Comparison of ENCODE assay signal across 8 cellular contexts in genomic region chr2:172427990-172428840, GRCh38. TPM values are rescaled to one million over a fixed set of nuclear protein-coding genes. Genes with fewer than 3 reads are reported as not detected.
DNase-seq lines count a peak whose midpoint lies in the region; ATAC-seq and TF ChIP-seq lines count a peak whose summit lies in the region.

No MANE protein-coding gene starts in this region.

- peak overlapping the region; percentile 84 for H3K27ac ChIP-seq in HCT116 (ENCODE audit: low read depth, low read length)
- no peak overlapping the region for H3K27ac ChIP-seq in OCI-LY1 (ENCODE audit: low read depth, low read length, poor library complexity, severe bottlenecking)
- H3K27ac ChIP-seq in neutrophil: peak overlapping the region; percentile 59
- peak overlapping the region; percentile 88 to 89 for H3K27ac ChIP-seq in uterus

- CTCF ChIA-PET in HCT116 (lab: Charles Lee): interaction anchor here (0.9 to 2.2 kb wide), 5 partner anchors 11 to 202 kb away, joined by 3 to 22 read pairs (median 3); no protein-coding TSS in a partner anchor

- peaks cover 57% of the 10 kb centered on the region for H3K79me2 ChIP-seq in HCT116 (ENCODE audit: insufficient read depth, low read length)
- H3K79me2 ChIP-seq in OCI-LY1 (ENCODE audit: insufficient read depth, low read length): no peaks in the 10 kb centered on the region

- no peak for DNase-seq in HCT116 (ENCODE audit: low read depth, low spot score)
- peak; percentile 84 for DNase-seq in activated effector memory CD4-positive, alpha-beta T cell treated with anti-CD3 and anti-CD28 coated beads, Interleukin-2, amount 50 U/mL, for 16 hours
- DNase-seq in germinal center (ENCODE audit: low spot score): peak; percentile 40
- DNase-seq in uterus: peak; percentile 19 to 31

- ATAC-seq in HCT116 (peak; percentile 48), GM18517 (IDR thresholded peaks at IDR 0.05; ENCODE audit: unreplicated experiment) (no peak), GM18502 (IDR thresholded peaks at IDR 0.05; ENCODE audit: poor library complexity, unreplicated experiment) (no peak)

- no peaks in the 10 kb centered on the region for H3K9me2 ChIP-seq in HCT116 (ENCODE audit: insufficient read depth)
- H3K9me2 ChIP-seq in OCI-LY1 (ENCODE audit: low read depth, low read length): no peaks in the 10 kb centered on the region

- H3K9ac ChIP-seq in HCT116 (ENCODE audit: low read length) (peak overlapping the region; percentile 90), OCI-LY1 (ENCODE audit: low read length) (no peak overlapping the region)

- H3K4me2 ChIP-seq in HCT116 (ENCODE audit: low read length): peak overlapping the region; percentile 87
- H3K4me2 ChIP-seq in OCI-LY1 (ENCODE audit: low read length): peak overlapping the region; percentile 92

- peaks cover 31 to 56% of the 10 kb centered on the region in 2 experiments for H3K4me1 ChIP-seq in HCT116 (ENCODE audit: control insufficient read depth in 1 of 2, insufficient read depth in 2 of 2, low read length in 2 of 2)
- no peaks in the 10 kb centered on the region for H3K4me1 ChIP-seq in OCI-LY1 (ENCODE audit: insufficient read depth, low read length, severe bottlenecking)
- peaks cover 31 to 38% of the 10 kb centered on the region in 2 experiments for H3K4me1 ChIP-seq in neutrophil (ENCODE audit: control insufficient read depth in 1 of 2, insufficient read depth in 1 of 2, low read depth in 1 of 2, low read length in 1 of 2)
- no peaks in the 10 kb centered on the region for H3K4me1 ChIP-seq in uterus

- peaks cover 6% of the 10 kb centered on the region; the same call in 1 of the 2 replicates for H4K20me1 ChIP-seq in HCT116 (ENCODE audit: insufficient read depth)
- no peaks in the 10 kb centered on the region for H4K20me1 ChIP-seq in OCI-LY1 (ENCODE audit: insufficient read depth, low read length)

- RAD21 ChIA-PET in HCT116 (lab: Charles Lee; ENCODE audit: low non-redundant PET in 1 of 2, low total read pairs in 2 of 2, uncharacterized antibody in 2 of 2, unreplicated experiment in 2 of 2): interaction anchor here (1.7 to 1.9 kb wide), 2 partner anchors 33 to 34 kb away, joined by 5 to 9 read pairs; no protein-coding TSS in a partner anchor

- no TSS peak for BruUV-seq in HCT116 (replicated peaks; lab: Mats Ljungman, UMichigan)

- TF ChIP-seq RAD21 in HCT116 (IDR thresholded peaks at IDR 0.05; ENCODE audit: low read depth): peak; percentile 63

- H3K36me3 ChIP-seq in HCT116 (ENCODE audit: control insufficient read depth in 1 of 2, insufficient read depth in 2 of 2, low read length in 2 of 2) (0 out of 4 replicates have a peak, but pooled peaks cover 0 to 4% of the 10 kb centered on the region in 2 experiments), OCI-LY1 (ENCODE audit: insufficient read depth, low read length) (no peaks in the 10 kb centered on the region), neutrophil (no peaks in the 10 kb centered on the region), uterus (no peaks in the 10 kb centered on the region)

- H3K4me3 ChIP-seq in HCT116 (replicated peaks in 1 of 2; ENCODE audit: low read depth in 1 of 2, low read length in 2 of 2): peak overlapping the region; percentile 60 to 73
- peak overlapping the region; percentile 65 for H3K4me3 ChIP-seq in OCI-LY1 (ENCODE audit: low read depth, low read length, poor library complexity, severe bottlenecking)
- peak overlapping the region; percentile 76 to 77 for H3K4me3 ChIP-seq in neutrophil (ENCODE audit: low read depth in 1 of 2, low read length in 1 of 2)
- H3K4me3 ChIP-seq in uterus: peak overlapping the region; percentile 54

- TF ChIP-seq POLR2A in HCT116 (IDR thresholded peaks at IDR 0.05; ENCODE audit: borderline replicate concordance, extremely low read depth, insufficient read depth, insufficient read length): no peak
- no peak for TF ChIP-seq POLR2A in uterus (IDR thresholded peaks at IDR 0.05)

- no peak overlapping the region for H2AFZ ChIP-seq in HCT116 (ENCODE audit: low read depth, low read length, poor library complexity, severe bottlenecking)
- H2AFZ ChIP-seq in OCI-LY1 (ENCODE audit: low read length): no peak overlapping the region

- intact Hi-C loops in HCT116 (cut with micrococcal nuclease) (loop anchor here (1.0 to 5.0 kb wide), 3 partner anchors 15 to 176 kb away; no protein-coding TSS in a partner anchor), uterus (cut with DNase I; ENCODE audit: low total_unique reads) (no loop called here)

- POLR2A ChIA-PET in HCT116 (lab: Charles Lee): interaction anchor here (0.9 to 3.8 kb wide), 10 partner anchors 8 to 197 kb away, joined by 3 to 56 read pairs (median 4); no protein-coding TSS in a partner anchor

- H3K9me3 ChIP-seq in HCT116 (ENCODE audit: control insufficient read depth in 1 of 2, insufficient read depth in 1 of 2, low read depth in 1 of 2, low read length in 2 of 2) (no peaks in the 10 kb centered on the region), OCI-LY1 (ENCODE audit: low read length) (no peaks in the 10 kb centered on the region), neutrophil (no peaks in the 10 kb centered on the region), uterus (no peaks in the 10 kb centered on the region)

- H3K27me3 ChIP-seq in HCT116 (ENCODE audit: insufficient read depth, low read length) (no peaks in the 10 kb centered on the region), OCI-LY1 (ENCODE audit: insufficient read depth, low read length) (0 out of 2 replicates have a peak, but pooled peaks cover 5% of the 10 kb centered on the region), neutrophil (peaks cover 75% of the 10 kb centered on the region), uterus (no peaks in the 10 kb centered on the region)

- no peaks in the 10 kb centered on the region for H3F3A ChIP-seq in OCI-LY1 (ENCODE audit: insufficient read depth, low read length)

- TF ChIP-seq CTCF in HCT116 (IDR thresholded peaks at IDR 0.05 in 2 of 3, conservative IDR thresholded peaks at IDR 0.05 in 1 of 3; ENCODE audit: borderline replicate concordance in 1 of 3, insufficient read depth in 1 of 3, low read depth in 2 of 3, low read length in 2 of 3) (peak in 1 of 3 experiments; percentile 31; a peak in 1 of 6 replicates), OCI-LY1 (IDR thresholded peaks at IDR 0.05; ENCODE audit: low read length) (0 out of 2 replicates have a peak, but pooled peaks have one; percentile 7), neutrophil (IDR thresholded peaks at IDR 0.05) (no peak), uterus (IDR thresholded peaks at IDR 0.05) (peak in 1 of 4 experiments; percentile 3)

TF ChIP-seq in HCT116, 20 proteins besides CTCF, POLR2A, EP300 and RAD21:
- TF ChIP-seq ZFX (IDR thresholded peaks at IDR 0.05) (peak; percentile 34; the same call in 1 of the 2 replicates), ATF3 (IDR thresholded peaks at IDR 0.05) (no peak), SIN3A (IDR thresholded peaks at IDR 0.05; ENCODE audit: low read depth) (0 out of 2 replicates have a peak, but pooled peaks have one; percentile 39), EGR1 (IDR thresholded peaks at IDR 0.05; ENCODE audit: low read depth) (peak; percentile 59; the same call in 1 of the 2 replicates), ZBTB33 (IDR thresholded peaks at IDR 0.05; ENCODE audit: extremely low read depth, insufficient replicate concordance, low read length) (no peak), MAX (IDR thresholded peaks at IDR 0.05) (peak; percentile 69; the same call in 1 of the 2 replicates)
TF ChIP-seq in HCT116: peak in this region for 4.

RNA-seq across cellular contexts. Expression of gene ITGA6, which starts 0.8 kb away (rescaled TPM):
- total RNA-seq in HCT116 (2021; ENCODE audit: unreplicated experiment) (93.1 TPM), uterus (100 to 1,000 TPM in 2 of 4 donors, 10 to 100 TPM in 2; 57.4 to 195 (median 120) TPM)
- polyA plus RNA-seq in HCT116 (2012): 40.2 and 46.0 TPM in 2 replicates
